Comparison of ENCODE assay signal across 22 cellular contexts in the genomic region with DNA sequence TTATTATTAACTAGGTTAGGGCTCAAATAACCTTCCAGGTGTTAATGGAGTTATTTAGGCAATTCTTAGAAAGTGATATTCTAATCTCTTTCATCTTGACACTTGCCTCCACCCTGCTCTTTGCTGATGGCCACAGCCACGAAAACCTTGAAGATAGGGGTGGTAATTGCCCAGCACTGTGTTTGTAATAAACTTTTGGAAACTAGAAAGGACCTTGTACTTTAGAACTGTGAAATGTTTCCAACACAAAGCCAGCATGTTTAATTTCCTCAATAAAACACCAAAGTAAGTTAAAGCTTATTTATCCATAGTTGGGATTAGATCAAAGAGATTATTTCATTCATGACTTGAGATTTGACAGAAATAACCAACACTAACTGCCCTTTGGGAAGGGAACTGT.
DNase-seq lines count a peak whose midpoint lies in the region; ATAC-seq, FAIRE-seq and TF ChIP-seq lines count a peak whose summit lies in the region.
"Had no signal": no experiment of that assay in that cellular context is flagged by ENCODE, and none has a peak within 500 bp of the region (broad histone marks: within the 10 kb centered on the region; RNA-seq: fewer than 3 reads in every experiment).

No MANE protein-coding gene starts in this region.

- TF ChIP-seq CTCF in liver (IDR thresholded peaks at IDR 0.05; ENCODE audit: low read depth, low read length, missing input control): no peak
- no peak for TF ChIP-seq CTCF in HepG2 (CRISPR knock-in tag; IDR thresholded peaks at IDR 0.05)

- CTCF ChIA-PET in HepG2 (lab: Yijun Ruan, JAX; ENCODE audit: low intra/inter-chr PET ratio, low total read pairs): no interaction called here

- ATAC-seq in HepG2: no peak
- ATAC-seq in left colon: peak; percentile 89
- ATAC-seq: GM12878, GM23338 had no signal

- H3K9me3 ChIP-seq in liver (ENCODE audit: control insufficient read depth in 4 of 4, low read length in 3 of 4) (no peaks in the 10 kb centered on the region), HepG2 (ENCODE audit: low read length) (no peaks in the 10 kb centered on the region), small intestine (ENCODE audit: control insufficient read depth, low read depth) (no peaks in the 10 kb centered on the region)
- H3K9me3 ChIP-seq: BLaER1 treated with 17β-estradiol and CSF1 and Interleukin-3, amounts not matched to agents 10 nM and 100 nM had no signal

- peaks cover 1 to 15% (median 11%) of the 10 kb centered on the region in 4 donors for H3K36me3 ChIP-seq in liver (ENCODE audit: control insufficient read depth in 4 of 4, insufficient read depth in 3 of 4, low read depth in 1 of 4, low read length in 3 of 4)
- peaks cover 3% of the 10 kb centered on the region in 2 experiments; a peak in 2 of 5 replicates for H3K36me3 ChIP-seq in HepG2 (replicated peaks in 1 of 2; ENCODE audit: control insufficient read depth in 1 of 2, insufficient read depth in 2 of 2, low read length in 2 of 2)
- peaks cover 0 to 7% of the 10 kb centered on the region in 2 donors for H3K36me3 ChIP-seq in small intestine (ENCODE audit: control insufficient read depth in 2 of 2, insufficient read depth in 2 of 2, low read length in 2 of 2)
- H3K36me3 ChIP-seq: BLaER1 treated with 17β-estradiol and CSF1 and Interleukin-3, amounts not matched to agents 10 nM and 100 nM had no signal

- no peak for TF ChIP-seq POLR2A in HepG2 (IDR thresholded peaks at IDR 0.05; ENCODE audit: insufficient read depth in 1 of 2, low read depth in 2 of 2, low read length in 2 of 2)

- peaks cover 0 to 8% (median 0%) of the 10 kb centered on the region in 4 donors for H3K4me1 ChIP-seq in liver (ENCODE audit: control insufficient read depth in 4 of 4, insufficient read depth in 4 of 4, low read length in 3 of 4)
- no peaks in the 10 kb centered on the region for H3K4me1 ChIP-seq in HepG2 (ENCODE audit: insufficient read depth, low read length)
- H3K4me1 ChIP-seq in small intestine (ENCODE audit: control insufficient read depth in 2 of 2, insufficient read depth in 1 of 2, low read depth in 1 of 2, low read length in 1 of 2): no peaks in the 10 kb centered on the region
- H3K4me1 ChIP-seq: BLaER1 treated with 17β-estradiol and CSF1 and Interleukin-3, amounts not matched to agents 10 nM and 100 nM had no signal

- H4K20me1 ChIP-seq in HepG2 (ENCODE audit: insufficient read depth, low read length): no peaks in the 10 kb centered on the region
- H4K20me1 ChIP-seq: BLaER1 treated with 17β-estradiol and CSF1 and Interleukin-3, amounts not matched to agents 10 nM and 100 nM had no signal

- H3K4me2 ChIP-seq in HepG2 (ENCODE audit: low read depth, low read length): no peak overlapping the region
- H3K4me2 ChIP-seq: BLaER1 treated with 17β-estradiol and CSF1 and Interleukin-3, amounts not matched to agents 10 nM and 100 nM; GM23338 had no signal

- in situ Hi-C loops in HepG2 (cut with HindIII; ENCODE audit: extremely low pct_ligation_motif_present, low pct_unique_long_range_greater_than_20kb): no loop called here

- no peak overlapping the region for H2AFZ ChIP-seq in HepG2 (ENCODE audit: low read length)
- H2AFZ ChIP-seq: GM23338 had no signal

- POLR2A ChIA-PET in HepG2 (lab: Yijun Ruan, JAX): no interaction called here

- H3K9ac ChIP-seq in liver (ENCODE audit: low read depth in 1 of 2, low read length in 2 of 2) (no peak overlapping the region), HepG2 (ENCODE audit: insufficient read depth, low read depth, low read length) (no peak overlapping the region)
- H3K9ac ChIP-seq: BLaER1 treated with 17β-estradiol and CSF1 and Interleukin-3, amounts not matched to agents 10 nM and 100 nM had no signal

- no peaks in the 10 kb centered on the region for H3K27me3 ChIP-seq in liver (ENCODE audit: control insufficient read depth in 4 of 4, insufficient read depth in 4 of 4, low read length in 3 of 4)
- no peaks in the 10 kb centered on the region for H3K27me3 ChIP-seq in HepG2 (ENCODE audit: control insufficient read depth in 1 of 2, insufficient read depth in 2 of 2, low read length in 2 of 2)
- no peaks in the 10 kb centered on the region for H3K27me3 ChIP-seq in small intestine (ENCODE audit: control insufficient read depth in 2 of 2, insufficient read depth in 2 of 2, low read length in 2 of 2)

- H3K79me2 ChIP-seq in HepG2 (ENCODE audit: insufficient read depth, low read length): no peaks in the 10 kb centered on the region

- 19% methylated on average over 1 of the region's 1 CpG for WGBS in liver
- WGBS in HepG2 (ENCODE audit: low lambda C conversion rate): 60% methylated on average over 1 of the region's 1 CpG
- WGBS in small intestine, 3 donors: 5 to 46% (median 6%) methylated on average over 1 of the region's 1 CpG

- TF ChIP-seq RAD21 in liver (IDR thresholded peaks at IDR 0.05): peak in 1 of 2 donors; percentile 28
- no peak for TF ChIP-seq RAD21 in HepG2 (CRISPR knock-in tag; IDR thresholded peaks at IDR 0.05)

- H3K4me3 ChIP-seq in liver (ENCODE audit: low read depth in 1 of 3, low read length in 3 of 3): no peak overlapping the region
- H3K4me3 ChIP-seq in HepG2 (replicated peaks in 1 of 3; ENCODE audit: insufficient read depth in 1 of 3, low read depth in 2 of 3, low read length in 3 of 3): no peak overlapping the region
- H3K4me3 ChIP-seq in small intestine (ENCODE audit: low read depth in 1 of 2, low read length in 2 of 2): no peak overlapping the region
- H3K4me3 ChIP-seq: BLaER1 treated with 17β-estradiol and CSF1 and Interleukin-3, amounts not matched to agents 10 nM and 100 nM; GM12878; GM23338 had no signal

- no peak overlapping the region for H3K27ac ChIP-seq in liver (ENCODE audit: low read depth in 1 of 2, low read length in 2 of 2)
- no peak overlapping the region for H3K27ac ChIP-seq in HepG2 (ENCODE audit: extremely low read length, insufficient read depth, low read length)
- no peak overlapping the region for H3K27ac ChIP-seq in small intestine (ENCODE audit: low read depth in 1 of 2, low read length in 1 of 2)
- H3K27ac ChIP-seq: BLaER1 treated with 17β-estradiol and CSF1 and Interleukin-3, amounts not matched to agents 10 nM and 100 nM had no signal

- no peak for FAIRE-seq in HepG2 (lab: Jason Lieb, UNC)
- FAIRE-seq in small intestine (lab: Jason Lieb, UNC): no peak
- FAIRE-seq: GM12878, GM19239, H54, HTR-8/SVneo had no signal

- DNase-seq in HepG2 (ENCODE audit: low spot score) (no peak), left colon (no peak), small intestine (peak; percentile 63), NCI-H1048 (lab: John Stamatoyannopoulos, UW) (no peak), middle frontal gyrus (ENCODE audit: extremely low spot score, low spot score) (no peak), NCI-H146 treated with DMSO at 0.1 percent for 48 hours (lab: John Stamatoyannopoulos, UW; ENCODE audit: unreplicated experiment) (no peak)
- DNase-seq: 8988T; CD4-positive, CD25-positive, alpha-beta regulatory T cell; CD8-positive, alpha-beta memory T cell; COR-L47; DMS 273 treated with DMSO at 0.1 percent for 48 hours; DMS53; DND-41; EL; HCEC 1CT had no signal

- intact Hi-C loops in HepG2 (cut with micrococcal nuclease; ENCODE audit: unreplicated experiment) (no loop called here), left colon (cut with DNase I, micrococcal nuclease) (no loop called here)

- BruUV-seq in HepG2 (replicated peaks; lab: Mats Ljungman, UMichigan): no TSS peak

- no peak for TF ChIP-seq EP300 in HepG2 (IDR thresholded peaks at IDR 0.05; ENCODE audit: low read depth in 2 of 2, low read length in 2 of 2)
- no peak for TF ChIP-seq EP300 in HepG2 (CRISPR knock-in tag; IDR thresholded peaks at IDR 0.05; ENCODE audit: borderline replicate concordance)

TF ChIP-seq in liver, 16 proteins besides CTCF, POLR2A, EP300 and RAD21:
- peak in 1 of 2 donors; percentile 37 for TF ChIP-seq RXRA (IDR thresholded peaks at IDR 0.05)
- peak; percentile 16 for TF ChIP-seq SP1 (IDR thresholded peaks at IDR 0.05)
- TF ChIP-seq JUND (IDR thresholded peaks at IDR 0.05): peak in 1 of 2 donors; percentile 32
- TF ChIP-seq EGR1 (IDR thresholded peaks at IDR 0.05; ENCODE audit: low read depth in 2 of 2): peak in 1 of 2 donors; percentile 27
- TF ChIP-seq, protein P1, sequence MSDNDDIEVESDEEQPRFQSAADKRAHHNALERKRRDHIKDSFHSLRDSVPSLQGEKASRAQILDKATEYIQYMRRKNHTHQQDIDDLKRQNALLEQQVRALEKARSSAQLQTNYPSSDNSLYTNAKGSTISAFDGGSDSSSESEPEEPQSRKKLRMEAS (IDR thresholded peaks at IDR 0.05): peak; percentile 35
- TF ChIP-seq FOXA2 (IDR thresholded peaks at IDR 0.05): no peak
- peak; percentile 20 for TF ChIP-seq YY1 (IDR thresholded peaks at IDR 0.05)
- TF ChIP-seq HNF4A (conservative IDR thresholded peaks at IDR 0.05): peak; percentile 70 to 77
- no peak for TF ChIP-seq FOXA1 (IDR thresholded peaks at IDR 0.05)

TF ChIP-seq in HepG2, 621 proteins besides CTCF, POLR2A, EP300 and RAD21 (continues in another document):
- TF ChIP-seq KMT2A (CRISPR knock-in tag; IDR thresholded peaks at IDR 0.05): no peak
- TF ChIP-seq THAP11 (CRISPR knock-in tag; IDR thresholded peaks at IDR 0.05): no peak
- TF ChIP-seq SKI (IDR thresholded peaks at IDR 0.05; ENCODE audit: partially characterized antibody): no peak
- TF ChIP-seq ZFP1 (CRISPR knock-in tag; IDR thresholded peaks at IDR 0.05): no peak
- TF ChIP-seq ZNF343 (CRISPR knock-in tag; IDR thresholded peaks at IDR 0.05): no peak
- TF ChIP-seq, protein P2, sequence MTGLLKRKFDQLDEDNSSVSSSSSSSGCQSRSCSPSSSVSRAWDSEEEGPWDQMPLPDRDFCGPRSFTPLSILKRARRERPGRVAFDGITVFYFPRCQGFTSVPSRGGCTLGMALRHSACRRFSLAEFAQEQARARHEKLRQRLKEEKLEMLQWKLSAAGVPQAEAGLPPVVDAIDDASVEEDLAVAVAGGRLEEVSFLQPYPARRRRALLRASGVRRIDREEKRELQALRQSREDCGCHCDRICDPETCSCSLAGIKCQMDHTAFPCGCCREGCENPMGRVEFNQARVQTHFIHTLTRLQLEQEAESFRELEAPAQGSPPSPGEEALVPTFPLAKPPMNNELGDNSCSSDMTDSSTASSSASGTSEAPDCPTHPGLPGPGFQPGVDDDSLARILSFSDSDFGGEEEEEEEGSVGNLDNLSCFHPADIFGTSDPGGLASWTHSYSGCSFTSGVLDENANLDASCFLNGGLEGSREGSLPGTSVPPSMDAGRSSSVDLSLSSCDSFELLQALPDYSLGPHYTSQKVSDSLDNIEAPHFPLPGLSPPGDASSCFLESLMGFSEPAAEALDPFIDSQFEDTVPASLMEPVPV (CRISPR knock-in tag; IDR thresholded peaks at IDR 0.05): no peak
- TF ChIP-seq FLYWCH1 (CRISPR knock-in tag; IDR thresholded peaks at IDR 0.05): no peak
- no peak for TF ChIP-seq RXRA (CRISPR knock-in tag; IDR thresholded peaks at IDR 0.05)
- TF ChIP-seq AGO1 (IDR thresholded peaks at IDR 0.05; ENCODE audit: low read depth, low read length, poor library complexity, severe bottlenecking): no peak
